ENCODE assay signal across 8 cellular contexts in genomic region chr6:11115808-11116536, GRCh38. TPM values are rescaled to one million over a fixed set of nuclear protein-coding genes. Genes with fewer than 3 reads are reported as not detected.
DNase-seq lines count a peak whose midpoint lies in the region; ATAC-seq, FAIRE-seq and TF ChIP-seq lines count a peak whose summit lies in the region.
"Not testable (repeated sequence)": the region's sequence is repeated elsewhere in the genome, so short reads cannot be mapped to it uniquely, and the experiment has no call there.

No MANE protein-coding gene starts in this region.

- H2AFZ ChIP-seq in keratinocyte (ENCODE audit: control insufficient read depth, low read length), result not testable (repeated sequence)

- H3K79me2 ChIP-seq in keratinocyte (ENCODE audit: control insufficient read depth, insufficient read depth, low read length), result peaks cover 66% of the 10 kb centered on the region

- dilution Hi-C loops in keratinocyte (cut with MboI; ENCODE audit: extremely low pct_ligation_motif_present, low sequenced_read_pairs), result not testable (repeated sequence)

- ATAC-seq in GM21529 (IDR thresholded peaks at IDR 0.05; ENCODE audit: unreplicated experiment) (peak; percentile 63), HG03196 (IDR thresholded peaks at IDR 0.05; ENCODE audit: unreplicated experiment) (peak; percentile 63)

- not testable (repeated sequence) for TF ChIP-seq CTCF in AG10803 (conservative IDR thresholded peaks at IDR 0.05; ENCODE audit: low read length); cardiac fibroblast (IDR thresholded peaks at IDR 0.05; ENCODE audit: low read depth, low read length); keratinocyte (optimal IDR thresholded peaks at IDR 0.05 in 1 of 3, IDR thresholded peaks at IDR 0.05 in 1 of 3, conservative IDR thresholded peaks at IDR 0.05 in 1 of 3; ENCODE audit: extremely low read depth in 1 of 3, insufficient read depth in 2 of 3, low read length in 3 of 3)

- H3K9me1 ChIP-seq in keratinocyte (ENCODE audit: control insufficient read depth, extremely low read depth, insufficient read depth, low read length), result not testable (repeated sequence)

- H3K4me3 ChIP-seq in AG10803 (ENCODE audit: low read length); cardiac fibroblast (replicated peaks in 1 of 2; ENCODE audit: low read depth in 2 of 2, low read length in 2 of 2); keratinocyte (ENCODE audit: control insufficient read depth in 2 of 3, extremely low read depth in 1 of 3, insufficient read depth in 2 of 3, low read depth in 1 of 3, low read length in 3 of 3): not testable (repeated sequence)

- not testable (repeated sequence) for H4K20me1 ChIP-seq in keratinocyte (ENCODE audit: control insufficient read depth, extremely low read depth, insufficient read depth, low read length)

- FAIRE-seq in keratinocyte (lab: Jason Lieb, UNC), result not testable (repeated sequence)

- peak; percentile 31 for DNase-seq in AG10803 (ENCODE audit: low read depth)
- DNase-seq in NCI-H226, result peak; percentile 66
- peak; percentile 23 to 43 for DNase-seq in activated CD4-positive, alpha-beta T cell treated with anti-CD3 and anti-CD28 coated beads, Interleukin-2, amount 50 U/mL, for 48 hours
- peak; percentile 23 to 62 for DNase-seq in cardiac fibroblast (ENCODE audit: low read depth in 2 of 2)
- not testable (repeated sequence) for DNase-seq in keratinocyte (ENCODE audit: low read depth, low spot score)
- DNase-seq in stimulated activated CD4-positive, alpha-beta T cell treated with anti-CD3 and anti-CD28 coated beads, Interleukin-15, amount 100 ng/mL, for 24 hours, result peak; percentile 40

- peak overlapping the region; percentile 34 for H3K27ac ChIP-seq in keratinocyte (ENCODE audit: control insufficient read depth, insufficient read depth, low read length)

- H3K4me1 ChIP-seq in keratinocyte (ENCODE audit: control insufficient read depth, extremely low read depth, insufficient read depth, low read length), result peaks cover 24% of the 10 kb centered on the region

- H3K4me2 ChIP-seq in keratinocyte (ENCODE audit: control insufficient read depth, extremely low read depth, insufficient read depth, low read depth, low read length), result not testable (repeated sequence)

- H3K9ac ChIP-seq in keratinocyte (ENCODE audit: control insufficient read depth, extremely low read depth, insufficient read depth, low read length), result not testable (repeated sequence)

- H3K36me3 ChIP-seq in keratinocyte (ENCODE audit: control insufficient read depth in 2 of 2, extremely low read depth in 1 of 2, insufficient read depth in 2 of 2, low read length in 2 of 2), result not testable (repeated sequence)

- H3K27me3 ChIP-seq in keratinocyte (ENCODE audit: control insufficient read depth, extremely low read depth, insufficient read depth, low read length), result not testable (repeated sequence)

- H3K9me3 ChIP-seq in keratinocyte (ENCODE audit: control insufficient read depth, low read depth, low read length), result not testable (repeated sequence)

RNA-seq across cellular contexts. Expression of gene ERVFRD-1, which starts 4.4 kb away (rescaled TPM):
- not detected in 3 replicates for polyA plus RNA-seq in keratinocyte
- polyA plus RNA-seq in keratinocyte (2011; ENCODE audit: low read depth), result not detected
- not detected in 2 replicates for polyA plus RNA-seq in keratinocyte (2011; cell fraction: cytosol; rRNA removed)
- not detected in 2 replicates for polyA plus RNA-seq in keratinocyte (2011; cell fraction: nucleus; rRNA removed)
- 0.35 TPM in 1 of 2 replicates, not detected in the other for polyA plus RNA-seq in keratinocyte (2012; ENCODE audit: low replicate concordance)
- not detected in 3 replicates for polyA minus RNA-seq in keratinocyte
- polyA minus RNA-seq in keratinocyte (2011; cell fraction: cytosol; rRNA and poly(A)+ RNA removed), result not detected
- not detected in 2 replicates for polyA minus RNA-seq in keratinocyte (2011; cell fraction: nucleus; rRNA and poly(A)+ RNA removed)

RNA-seq across cellular contexts. Expression of gene SMIM13, which starts 22.3 kb away (rescaled TPM):
- 4.1 to 7.7 TPM (median 5.4 TPM) in 3 replicates for polyA plus RNA-seq in keratinocyte
- polyA plus RNA-seq in keratinocyte (2011; ENCODE audit: low read depth), result 9.0 TPM
- polyA plus RNA-seq in keratinocyte (2011; cell fraction: cytosol; rRNA removed), result 4.0 and 6.8 TPM in 2 replicates
- polyA plus RNA-seq in keratinocyte (2011; cell fraction: nucleus; rRNA removed), result 5.1 and 6.7 TPM in 2 replicates
- 10.1 and 11.7 TPM in 2 replicates for polyA plus RNA-seq in keratinocyte (2012; ENCODE audit: low replicate concordance)
- polyA minus RNA-seq in keratinocyte, result 1.4 to 6.5 TPM (median 4.3 TPM) in 3 replicates
- polyA minus RNA-seq in keratinocyte (2011; cell fraction: cytosol; rRNA and poly(A)+ RNA removed), result 11.9 TPM
- polyA minus RNA-seq in keratinocyte (2011; cell fraction: nucleus; rRNA and poly(A)+ RNA removed), result 3.9 and 9.3 TPM in 2 replicates
